23 cellular contexts compared by ENCODE assay signal in the genomic region with DNA sequence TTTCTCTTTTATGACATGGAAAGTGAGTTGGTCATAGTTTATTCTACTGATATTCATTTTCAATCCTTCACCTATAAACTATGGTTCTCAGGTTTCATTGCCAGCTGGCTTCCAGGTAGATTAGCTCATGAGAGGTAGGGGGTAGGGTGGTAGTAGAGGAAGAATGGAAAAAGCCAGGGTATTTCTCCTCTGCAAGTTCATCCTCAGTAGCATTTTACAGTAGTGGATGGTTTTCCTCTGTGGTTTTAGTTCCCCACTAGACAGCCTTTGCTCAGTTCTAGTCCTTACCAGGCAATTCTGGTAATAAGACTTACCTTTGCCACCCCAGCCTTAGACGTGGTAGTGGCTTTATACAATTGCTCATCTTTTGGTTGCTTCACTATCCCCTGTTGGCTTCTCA. TPM values are rescaled to one million over a fixed set of nuclear protein-coding genes. Genes with fewer than 3 reads are reported as not detected.
"Had no signal": no experiment of that assay in that cellular context is flagged by ENCODE, and none has a peak within 500 bp of the region (broad histone marks: within the 10 kb centered on the region; RNA-seq: fewer than 3 reads in every experiment).

No MANE protein-coding gene starts in this region.

- H3K27ac ChIP-seq: colonic mucosa, esophagus muscularis mucosa, right atrium auricular region, thyroid gland had no signal

- H3K36me3 ChIP-seq: colonic mucosa, esophagus muscularis mucosa, right atrium auricular region, thyroid gland had no signal

- H3K9me3 ChIP-seq: colonic mucosa, esophagus muscularis mucosa, right atrium auricular region, thyroid gland had no signal

- H3K4me1 ChIP-seq: colonic mucosa, esophagus muscularis mucosa, right atrium auricular region, thyroid gland had no signal

- DNase-seq: activated CD4-positive, alpha-beta T cell treated with anti-CD3 and anti-CD28 coated beads for 48 hours; activated CD8-positive, alpha-beta memory T cell treated with anti-CD3 and anti-CD28 coated beads, Interleukin-2, amount 50 U/mL, for 4 hours; activated CD8-positive, alpha-beta T cell treated with anti-CD3 and anti-CD28 coated beads for 36 hours; activated effector memory CD4-positive, alpha-beta T cell treated with anti-CD3 and anti-CD28 coated beads, Interleukin-2, amount 50 U/mL, for 16 hours; activated T-cell treated with anti-CD3 and anti-CD28 coated beads, Interleukin-2, amount 50 U/mL, for 48 hours; colonic mucosa; left colon; midbrain; stimulated activated CD4-positive, alpha-beta T cell treated with anti-CD3 and anti-CD28 coated beads, Interleukin-15, amount 100 ng/mL, for 24 hours; stimulated activated CD4-positive, alpha-beta T cell treated with anti-CD3 and anti-CD28 coated beads, Interleukin-4, amount 100 ng/mL, for 1 hour; stimulated activated naive B cell treated with anti-CD40 and anti-IgM and Interleukin-4, amounts not matched to agents 10 μg/mL and 1 μg/mL and 100 μg/mL, for 72 hours; thyroid gland had no signal

- H3K27me3 ChIP-seq: colonic mucosa, esophagus muscularis mucosa, right atrium auricular region, thyroid gland had no signal

- H3K4me3 ChIP-seq: colonic mucosa, esophagus muscularis mucosa, lung, right atrium auricular region, thyroid gland had no signal

RNA-seq across cellular contexts. Expression of a gene that starts 8.9 kb away (rescaled TPM):
- total RNA-seq: activated CD8-positive, alpha-beta T cell treated with anti-CD3 and anti-CD28 coated beads for 36 hours; cardiac septum; colonic mucosa; esophagus muscularis mucosa; left colon; lung; myocyte; omental fat pad; progenitor cell of endocrine pancreas; right atrium auricular region; skeletal muscle tissue; thyroid gland; urinary bladder; WTC11 had no signal
- polyA plus RNA-seq: lung, neural cell, urinary bladder had no signal
